Comparison of ENCODE assay signal across 8 cellular contexts in genomic region chr2:45169339-45170190, GRCh38.
DNase-seq lines count a peak whose midpoint lies in the region; ATAC-seq and TF ChIP-seq lines count a peak whose summit lies in the region.

No MANE protein-coding gene starts in this region.

- H3K27ac ChIP-seq in AG04450 (ENCODE audit: low read depth, low read length) (no peak overlapping the region), GM23248 (no peak overlapping the region), left ventricle myocardium inferior (replicated peaks) (no peak overlapping the region), smooth muscle cell (ENCODE audit: low read depth) (no peak overlapping the region)

- H3K79me2 ChIP-seq in GM23248 (ENCODE audit: insufficient read depth) (no peaks in the 10 kb centered on the region), smooth muscle cell (ENCODE audit: low read depth) (no peaks in the 10 kb centered on the region)

- H3K4me1 ChIP-seq in GM23248 (ENCODE audit: insufficient read depth) (peaks cover 23% of the 10 kb centered on the region), left ventricle myocardium inferior (peaks cover 32% of the 10 kb centered on the region), smooth muscle cell (ENCODE audit: low read depth) (peaks cover 21% of the 10 kb centered on the region)

- intact Hi-C loops in activated CD8-positive, alpha-beta T cell treated with anti-CD3 and anti-CD28 coated beads for 36 hours (cut with micrococcal nuclease): loop anchor here (10.0 kb wide), 1 partner anchor 155 kb away; no protein-coding TSS in a partner anchor
- intact Hi-C loops in left ventricle myocardium inferior (cut with micrococcal nuclease): no loop called here

- TF ChIP-seq CTCF in AG04450 (IDR thresholded peaks at IDR 0.05; ENCODE audit: low read depth, low read length) (no peak), left ventricle myocardium inferior (IDR thresholded peaks at IDR 0.05; ENCODE audit: borderline replicate concordance) (no peak), smooth muscle cell (IDR thresholded peaks at IDR 0.05; ENCODE audit: borderline replicate concordance, insufficient read depth, poor library complexity, severe bottlenecking) (no peak)
- TF ChIP-seq CTCF in activated CD8-positive, alpha-beta T cell treated with anti-CD3 and anti-CD28 coated beads for 36 hours (IDR thresholded peaks at IDR 0.05): no peak

- POLR2A ChIA-PET in AG04450 (lab: Yijun Ruan, JAX): interaction anchor here (1.4 kb wide), 1 partner anchor 9 kb away, joined by 5 read pairs; no protein-coding TSS in a partner anchor
- POLR2A ChIA-PET in activated CD8-positive, alpha-beta T cell treated with anti-CD3 and anti-CD28 coated beads for 36 hours (lab: Charles Lee): no interaction called here

- H3K4me3 Mint-ChIP-seq in activated CD8-positive, alpha-beta T cell treated with anti-CD3 and anti-CD28 coated beads for 36 hours: peak overlapping the region; percentile 15

- H3K36me3 ChIP-seq in GM23248 (ENCODE audit: low read depth) (no peaks in the 10 kb centered on the region), left ventricle myocardium inferior (no peaks in the 10 kb centered on the region), smooth muscle cell (ENCODE audit: low read depth) (no peaks in the 10 kb centered on the region)

- H3F3A ChIP-seq in GM23248 (ENCODE audit: insufficient read depth): peaks cover 34% of the 10 kb centered on the region
- H3F3A ChIP-seq in smooth muscle cell (ENCODE audit: low read depth): no peaks in the 10 kb centered on the region

- ATAC-seq in activated CD8-positive, alpha-beta T cell treated with anti-CD3 and anti-CD28 coated beads for 36 hours: peak; percentile 24
- ATAC-seq in HG03469 (IDR thresholded peaks at IDR 0.05; ENCODE audit: unreplicated experiment): no peak

- in situ Hi-C loops in GM23248 (cut with MboI): no loop called here

- H2AFZ ChIP-seq in GM23248 (peak overlapping the region; percentile 80), smooth muscle cell (ENCODE audit: low read depth) (no peak overlapping the region)

- DNase-seq in AG04450 (ENCODE audit: low read depth, low spot score): no peak
- peak; percentile 58 for DNase-seq in GM23248
- peak; percentile 9 for DNase-seq in activated CD8-positive, alpha-beta T cell treated with anti-CD3 and anti-CD28 coated beads for 36 hours
- DNase-seq in left ventricle myocardium inferior: no peak
- DNase-seq in smooth muscle cell (lab: John Stamatoyannopoulos, UW; ENCODE audit: unreplicated experiment): no peak
- DNase-seq in NCI-H1436 treated with DMSO at 0.1 percent for 48 hours (lab: John Stamatoyannopoulos, UW): no peak
- no peak for DNase-seq in CD1c-positive myeloid dendritic cell (ENCODE audit: extremely low spot score)

- WGBS in GM23248 (ENCODE audit: low coverage in 1 of 2, low lambda C conversion rate in 2 of 2, missing lambda C conversion rate in 2 of 2), 2 experiments: 7% methylated on average over 36 to 69 of the region's 95 CpGs
- 1% methylated on average over 77 of the region's 95 CpGs for WGBS in smooth muscle cell (ENCODE audit: low lambda C conversion rate)

- no peaks in the 10 kb centered on the region for H3K9me3 Mint-ChIP-seq in activated CD8-positive, alpha-beta T cell treated with anti-CD3 and anti-CD28 coated beads for 36 hours

- H3K9me2 ChIP-seq in GM23248 (ENCODE audit: insufficient read depth): no peaks in the 10 kb centered on the region

- H3K4me2 ChIP-seq in GM23248 (ENCODE audit: unreplicated experiment) (peak overlapping the region; percentile 87), smooth muscle cell (peak overlapping the region; percentile 86)

- H3K36me3 Mint-ChIP-seq in activated CD8-positive, alpha-beta T cell treated with anti-CD3 and anti-CD28 coated beads for 36 hours (ENCODE audit: low read depth): no peaks in the 10 kb centered on the region

- no peaks in the 10 kb centered on the region for H4K20me1 ChIP-seq in GM23248 (ENCODE audit: insufficient read depth)
- no peaks in the 10 kb centered on the region for H4K20me1 ChIP-seq in smooth muscle cell (ENCODE audit: low read depth)

- H3K4me3 ChIP-seq in AG04450 (ENCODE audit: low read depth, low read length) (peak overlapping the region; percentile 45), GM23248 (peak overlapping the region; percentile 70), left ventricle myocardium inferior (peak overlapping the region; percentile 66), smooth muscle cell (peak overlapping the region; percentile 46)

- peaks cover 52% of the 10 kb centered on the region for H3K27me3 ChIP-seq in AG04450 (ENCODE audit: control insufficient read depth, insufficient read depth, low read length)
- H3K27me3 ChIP-seq in GM23248 (replicated peaks; ENCODE audit: insufficient read depth): no peaks in the 10 kb centered on the region; the same call in none of the 2 replicates
- H3K27me3 ChIP-seq in left ventricle myocardium inferior (ENCODE audit: low read depth): peaks cover 98% of the 10 kb centered on the region
- H3K27me3 ChIP-seq in smooth muscle cell (ENCODE audit: low read depth): peaks cover 100% of the 10 kb centered on the region

- H3K9me3 ChIP-seq in AG04450 (ENCODE audit: control insufficient read depth, insufficient read depth, low read length) (peaks cover 7% of the 10 kb centered on the region), GM23248 (ENCODE audit: low read depth) (no peaks in the 10 kb centered on the region), left ventricle myocardium inferior (replicated peaks) (no peaks in the 10 kb centered on the region), smooth muscle cell (replicated peaks; ENCODE audit: low read depth) (no peaks in the 10 kb centered on the region)

- H3K9ac ChIP-seq in GM23248: peak overlapping the region; percentile 72
- H3K9ac ChIP-seq in smooth muscle cell (ENCODE audit: low read depth): no peak overlapping the region

- peaks cover 2% of the 10 kb centered on the region for H3K4me1 Mint-ChIP-seq in activated CD8-positive, alpha-beta T cell treated with anti-CD3 and anti-CD28 coated beads for 36 hours (ENCODE audit: low read depth)

- no peak overlapping the region for H3K27ac Mint-ChIP-seq in activated CD8-positive, alpha-beta T cell treated with anti-CD3 and anti-CD28 coated beads for 36 hours

- CTCF ChIA-PET in AG04450 (lab: Charles Lee): interaction anchor here (1.0 kb wide), 1 partner anchor 409 kb away, joined by 3 read pairs; no protein-coding TSS in a partner anchor
- CTCF ChIA-PET in activated CD8-positive, alpha-beta T cell treated with anti-CD3 and anti-CD28 coated beads for 36 hours (lab: Charles Lee): interaction anchor here (1.2 kb wide), 1 partner anchor 324 kb away, joined by 3 read pairs; no protein-coding TSS in a partner anchor

- H3K27me3 Mint-ChIP-seq in activated CD8-positive, alpha-beta T cell treated with anti-CD3 and anti-CD28 coated beads for 36 hours: peaks cover 63% of the 10 kb centered on the region

Comparison
In these comparisons a context has a peak if more than half of its experiments do, and no peak if none do; other contexts are left out.
1. DNase-seq: peak in GM23248 (single experiment) and activated CD8-positive, alpha-beta T cell treated with anti-CD3 and anti-CD28 coated beads for 36 hours (single experiment); none in AG04450 (single experiment), left ventricle myocardium inferior (single experiment), smooth muscle cell (single experiment), NCI-H1436 treated with DMSO at 0.1 percent for 48 hours (single experiment) and CD1c-positive myeloid dendritic cell (single experiment).
2. Peak in every context shown above with its lines, with median percentiles within 50 percentile points of each other: H3K4me3 ChIP-seq.